ENCODE assay signal across 1 cellular context in genomic region chr2:47905454-47906260, GRCh38.
TF ChIP-seq lines count a peak whose summit lies in the region.

No MANE protein-coding gene starts in this region.

TF ChIP-seq in HEK293, 187 proteins besides CTCF, POLR2A, EP300 and RAD21 (continued from another document):
- TF ChIP-seq PATZ1 (tag by site-specific recombination; IDR thresholded peaks at IDR 0.05) (no peak; the same call in 1 of the 2 replicates), ZNF621 (tag by site-specific recombination; IDR thresholded peaks at IDR 0.05) (no peak), ZFHX2 (tag by site-specific recombination; conservative IDR thresholded peaks at IDR 0.05) (peak; percentile 68)
